16 cellular contexts compared by ENCODE assay signal in genomic region chr20:50200482-50201104, GRCh38.
"Had no signal": no experiment of that assay in that cellular context is flagged by ENCODE, and none has a peak within 500 bp of the region (broad histone marks: within the 10 kb centered on the region; RNA-seq: fewer than 3 reads in every experiment).

No MANE protein-coding gene starts in this region.

- H3K4me3 ChIP-seq: ascending aorta, cardiac muscle cell, gastroesophageal sphincter, hepatocyte, tibial artery had no signal

- H3K27ac ChIP-seq: ascending aorta, cardiac muscle cell, epithelial cell of prostate, gastroesophageal sphincter, hepatocyte, tibial artery had no signal

- H3K27me3 ChIP-seq: ascending aorta, cardiac muscle cell, gastroesophageal sphincter, hepatocyte, tibial artery had no signal

- FAIRE-seq: small intestine had no signal

- H3K36me3 ChIP-seq: cardiac muscle cell, gastroesophageal sphincter had no signal

- H3K27ac Mint-ChIP-seq: activated CD8-positive, alpha-beta T cell treated with anti-CD3 and anti-CD28 coated beads, Interleukin-2, amount 10 ng/mL, durations not matched to agents 7 days and 5 days; activated T-helper 1 cell treated with anti-CD3 and anti-CD28 coated beads, Interleukin-12 subunit alpha, Interleukin-12 subunit beta, Interleukin-2, Interleukin-4 antibody, amounts not matched to agents 30 ng/mL and 10 ng/mL and 1 ng/mL, durations not matched to agents 14 hours and 24 hours and 36 hours; natural killer cell treated with Interleukin-12 subunit alpha and Interleukin-12 subunit beta and Interleukin-15 and Interleukin-18, amount 100 ng/mL, for 72 hours; WTC11 had no signal

- H3K9me3 ChIP-seq: ascending aorta had no signal

- DNase-seq: activated CD4-positive, alpha-beta T cell treated with anti-CD3 and anti-CD28 coated beads for 48 hours; activated CD8-positive, alpha-beta memory T cell treated with anti-CD3 and anti-CD28 coated beads, Interleukin-2, amount 50 U/mL, for 48 hours; activated CD8-positive, alpha-beta T cell treated with anti-CD3 and anti-CD28 coated beads, Interleukin-2, amount 10 ng/mL, durations not matched to agents 7 days and 5 days; activated naive CD4-positive, alpha-beta T cell; cortex of kidney; effector memory CD4-positive, alpha-beta T cell; small intestine; tibial artery had no signal

- H3K27me3 Mint-ChIP-seq: natural killer cell treated with Interleukin-12 subunit alpha and Interleukin-12 subunit beta and Interleukin-15 and Interleukin-18, amount 100 ng/mL, for 72 hours had no signal

- H3K4me1 ChIP-seq: ascending aorta had no signal

- H3K4me3 Mint-ChIP-seq: activated CD8-positive, alpha-beta T cell treated with anti-CD3 and anti-CD28 coated beads, Interleukin-2, amount 10 ng/mL, durations not matched to agents 7 days and 5 days; activated T-helper 1 cell treated with anti-CD3 and anti-CD28 coated beads, Interleukin-12 subunit alpha, Interleukin-12 subunit beta, Interleukin-2, Interleukin-4 antibody, amounts not matched to agents 30 ng/mL and 10 ng/mL and 1 ng/mL, durations not matched to agents 14 hours and 24 hours and 36 hours; natural killer cell treated with Interleukin-12 subunit alpha and Interleukin-12 subunit beta and Interleukin-15 and Interleukin-18, amount 100 ng/mL, for 72 hours; WTC11 had no signal

- H3K79me2 ChIP-seq: hepatocyte had no signal

- ATAC-seq: activated CD8-positive, alpha-beta T cell treated with anti-CD3 and anti-CD28 coated beads, Interleukin-2, amount 10 ng/mL, durations not matched to agents 7 days and 5 days; gastroesophageal sphincter; natural killer cell treated with Interleukin-12 subunit alpha and Interleukin-12 subunit beta and Interleukin-15 and Interleukin-18, amount 100 ng/mL, for 72 hours had no signal

- H3K4me2 ChIP-seq: hepatocyte had no signal

- H2AFZ ChIP-seq: hepatocyte had no signal
